ENCODE assay signal across 33 cellular contexts in genomic region chr2:222538535-222538934, GRCh38.
DNase-seq lines count a peak whose midpoint lies in the region; ATAC-seq, FAIRE-seq and TF ChIP-seq lines count a peak whose summit lies in the region.
"Had no signal": no experiment of that assay in that cellular context is flagged by ENCODE, and none has a peak within 500 bp of the region (broad histone marks: within the 10 kb centered on the region; RNA-seq: fewer than 3 reads in every experiment).

No MANE protein-coding gene starts in this region.

- peak; percentile 54 for FAIRE-seq in GM12891 (lab: Jason Lieb, UNC)
- FAIRE-seq: A204.1, astrocyte, endometrium, G401.6, GM19239, H54 had no signal

- ATAC-seq in GM21360 (IDR thresholded peaks at IDR 0.05; ENCODE audit: unreplicated experiment) (peak; percentile 48), HG02852 (IDR thresholded peaks at IDR 0.05; ENCODE audit: unreplicated experiment) (peak; percentile 80), HG03571 (IDR thresholded peaks at IDR 0.05; ENCODE audit: unreplicated experiment) (peak; percentile 72), GM18519 (IDR thresholded peaks at IDR 0.05; ENCODE audit: low FRiP score, unreplicated experiment) (no peak)
- ATAC-seq: left ventricle myocardium superior; naive thymus-derived CD4-positive, alpha-beta T cell had no signal

- DNase-seq in GM12891 (ENCODE audit: insufficient read length, low spot score) (no peak), foreskin fibroblast (no peak), dorsolateral prefrontal cortex (no peak)
- no peak for DNase-seq in central memory CD4-positive, alpha-beta T cell
- DNase-seq: activated CD4-positive, alpha-beta T cell treated with anti-CD3 and anti-CD28 coated beads for 48 hours; activated naive CD8-positive, alpha-beta T cell treated with anti-CD3 and anti-CD28 coated beads for 36 hours; caudate nucleus; DMS53; Karpas-422; left ventricle myocardium superior; naive thymus-derived CD4-positive, alpha-beta T cell; NCI-H1048; NCI-H187 treated with DMSO at 0.1 percent for 48 hours; NCI-H345; NCI-H82; nucleus accumbens; OCI-M1; SK-N-SH; stimulated activated CD4-positive, alpha-beta T cell treated with anti-CD3 and anti-CD28 coated beads, Interleukin-1b, Interleukin-23, amount 100 ng/mL, for 48 hours; substantia nigra; T-helper 2 cell had no signal

- TF ChIP-seq POLR2A in GM12891 (IDR thresholded peaks at IDR 0.05; ENCODE audit: low read depth, low read length): no peak

- no peak overlapping the region for H3K27ac ChIP-seq in dorsolateral prefrontal cortex
- H3K27ac ChIP-seq: skin epidermis, VCaP had no signal

- H3K27me3 ChIP-seq in dorsolateral prefrontal cortex: peaks cover 0 to 16% (median 0%) of the 10 kb centered on the region in 45 donors

- no peak for TF ChIP-seq CTCF in foreskin fibroblast (IDR thresholded peaks at IDR 0.05; ENCODE audit: low read depth, low read length)
- TF ChIP-seq CTCF in dorsolateral prefrontal cortex (IDR thresholded peaks at IDR 0.05 in 54 of 56, conservative IDR thresholded peaks at IDR 0.05 in 2 of 56; ENCODE audit: low read depth in 1 of 56, partially characterized antibody in 56 of 56): no peak

- H3K4me3 ChIP-seq in foreskin fibroblast (ENCODE audit: low read depth in 1 of 2, low read length in 2 of 2) (no peak overlapping the region), dorsolateral prefrontal cortex (no peak overlapping the region)
- H3K4me3 ChIP-seq: skin epidermis had no signal

- intact Hi-C loops in dorsolateral prefrontal cortex (cut with DNase I): no loop called here

TF ChIP-seq in GM12891, 5 proteins besides CTCF, POLR2A, EP300 and RAD21:
- no peak for TF ChIP-seq PAX5 (IDR thresholded peaks at IDR 0.05; ENCODE audit: insufficient read depth, low read length, severe bottlenecking)
- no peak for TF ChIP-seq TAF1 (IDR thresholded peaks at IDR 0.05; ENCODE audit: low read depth, low read length)
- peak; percentile 61 for TF ChIP-seq SPI1 (IDR thresholded peaks at IDR 0.05; ENCODE audit: low read depth, low read length)
